Comparison of ENCODE assay signal across 27 cellular contexts in the genomic region with DNA sequence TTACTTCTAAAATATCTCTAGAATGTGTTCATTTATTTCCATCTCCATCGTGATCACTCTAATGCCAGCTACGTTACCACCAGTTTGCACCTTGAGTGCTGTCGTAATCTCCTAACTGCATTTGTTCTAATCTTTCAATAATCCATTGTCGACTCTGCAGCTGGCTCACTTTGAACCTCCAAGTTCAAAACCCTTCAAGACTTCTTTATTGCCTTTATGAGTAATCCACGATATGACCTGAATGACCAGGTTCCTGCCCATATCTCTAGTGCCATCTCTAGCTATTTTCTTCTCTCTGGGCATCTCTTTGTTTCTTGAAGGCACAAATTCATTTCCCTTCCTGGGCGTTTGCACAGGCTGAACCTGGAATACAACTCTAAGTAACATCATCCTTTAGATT.
"Had no signal": no experiment of that assay in that cellular context is flagged by ENCODE, and none has a peak within 500 bp of the region (broad histone marks: within the 10 kb centered on the region; RNA-seq: fewer than 3 reads in every experiment).

No MANE protein-coding gene starts in this region.

- DNase-seq: activated CD4-positive, alpha-beta memory T cell treated with anti-CD3 and anti-CD28 coated beads, Interleukin-2, amount 10 ng/mL, durations not matched to agents 7 days and 5 days; activated CD4-positive, alpha-beta T cell treated with anti-CD3 and anti-CD28 coated beads for 1 hour; activated CD4-positive, alpha-beta T cell treated with anti-CD3 and anti-CD28 coated beads, Interleukin-2, amount 10 ng/mL, durations not matched to agents 7 days and 5 days; activated naive CD8-positive, alpha-beta T cell treated with anti-CD3 and anti-CD28 coated beads, Interleukin-2, amount 50 U/mL, for 24 hours; activated T-cell treated with anti-CD3 and anti-CD28 coated beads, Interleukin-2, amount 50 U/mL, for 4 hours; amygdala; colonic mucosa; effector CD8-positive, alpha-beta T cell; erythroblast; head of caudate nucleus; hippocampal formation; right cardiac atrium; stimulated activated CD4-positive, alpha-beta T cell treated with anti-CD3 and anti-CD28 coated beads, Interleukin-15, amount 100 ng/mL, for 24 hours; stimulated activated CD4-positive, alpha-beta T cell treated with anti-CD3 and anti-CD28 coated beads, Interleukin-2, amount 100 ng/mL, for 24 hours; stimulated activated naive CD4-positive, alpha-beta T cell treated with Interleukin-2 at 50 U/mL for 16 hours; T-helper 2 cell; testis; transverse colon had no signal

- H3K4me3 ChIP-seq: colonic mucosa, testis, transverse colon had no signal

- H3K4me3 Mint-ChIP-seq: activated CD4-positive, alpha-beta memory T cell treated with anti-CD3 and anti-CD28 coated beads, Interleukin-2, amount 10 ng/mL, durations not matched to agents 7 days and 5 days; activated CD4-positive, alpha-beta T cell treated with anti-CD3 and anti-CD28 coated beads, Interleukin-2, amount 10 ng/mL, durations not matched to agents 7 days and 5 days; activated naive CD4-positive, alpha-beta T cell treated with anti-CD3 and anti-CD28 coated beads, Interleukin-2, amount 50 U/mL, for 24 hours; activated naive CD8-positive, alpha-beta T cell treated with anti-CD3 and anti-CD28 coated beads, Interleukin-2, amount 50 U/mL, for 24 hours; activated T-cell treated with anti-CD3 and anti-CD28 coated beads, Interleukin-2, amount 50 U/mL, for 4 hours; central memory CD8-positive, alpha-beta T cell; memory B cell; natural killer cell treated with Interleukin-12 subunit alpha and Interleukin-12 subunit beta and Interleukin-15 and Interleukin-18, amount 100 ng/mL, for 72 hours had no signal

- H3K27me3 ChIP-seq: colonic mucosa, testis, transverse colon had no signal

- H3K27ac Mint-ChIP-seq: activated CD4-positive, alpha-beta memory T cell treated with anti-CD3 and anti-CD28 coated beads, Interleukin-2, amount 10 ng/mL, durations not matched to agents 7 days and 5 days; activated CD4-positive, alpha-beta T cell treated with anti-CD3 and anti-CD28 coated beads, Interleukin-2, amount 10 ng/mL, durations not matched to agents 7 days and 5 days; activated naive CD4-positive, alpha-beta T cell treated with anti-CD3 and anti-CD28 coated beads, Interleukin-2, amount 50 U/mL, for 24 hours; activated naive CD8-positive, alpha-beta T cell treated with anti-CD3 and anti-CD28 coated beads, Interleukin-2, amount 50 U/mL, for 24 hours; activated T-helper 2 cell treated with anti-CD3 and anti-CD28 coated beads, Interferon-gamma antibody, Interleukin-2, Interleukin-4, amounts not matched to agents 10 μg/mL and 5 μg/mL and 100 μg/mL, durations not matched to agents 14 hours and 24 hours and 36 hours; memory B cell; natural killer cell treated with Interleukin-12 subunit alpha and Interleukin-12 subunit beta and Interleukin-15 and Interleukin-18, amount 100 ng/mL, for 72 hours had no signal

- H3K27me3 Mint-ChIP-seq: activated CD4-positive, alpha-beta memory T cell treated with anti-CD3 and anti-CD28 coated beads, Interleukin-2, amount 10 ng/mL, durations not matched to agents 7 days and 5 days; activated CD4-positive, alpha-beta T cell treated with anti-CD3 and anti-CD28 coated beads, Interleukin-2, amount 10 ng/mL, durations not matched to agents 7 days and 5 days; activated naive CD4-positive, alpha-beta T cell treated with anti-CD3 and anti-CD28 coated beads, Interleukin-2, amount 50 U/mL, for 24 hours; central memory CD8-positive, alpha-beta T cell had no signal

- H3K36me3 ChIP-seq: colonic mucosa, transverse colon had no signal

- H3K27ac ChIP-seq: colonic mucosa, testis, transverse colon had no signal

- H3K9me3 Mint-ChIP-seq: activated CD4-positive, alpha-beta memory T cell treated with anti-CD3 and anti-CD28 coated beads, Interleukin-2, amount 10 ng/mL, durations not matched to agents 7 days and 5 days; activated CD4-positive, alpha-beta T cell treated with anti-CD3 and anti-CD28 coated beads, Interleukin-2, amount 10 ng/mL, durations not matched to agents 7 days and 5 days; activated naive CD4-positive, alpha-beta T cell treated with anti-CD3 and anti-CD28 coated beads, Interleukin-2, amount 50 U/mL, for 24 hours; activated naive CD8-positive, alpha-beta T cell treated with anti-CD3 and anti-CD28 coated beads, Interleukin-2, amount 50 U/mL, for 24 hours; activated T-cell treated with anti-CD3 and anti-CD28 coated beads, Interleukin-2, amount 50 U/mL, for 4 hours; activated T-helper 2 cell treated with anti-CD3 and anti-CD28 coated beads, Interferon-gamma antibody, Interleukin-2, Interleukin-4, amounts not matched to agents 10 μg/mL and 5 μg/mL and 100 μg/mL, durations not matched to agents 14 hours and 24 hours and 36 hours; central memory CD8-positive, alpha-beta T cell; memory B cell had no signal

- H3K36me3 Mint-ChIP-seq: activated naive CD4-positive, alpha-beta T cell treated with anti-CD3 and anti-CD28 coated beads, Interleukin-2, amount 50 U/mL, for 24 hours; memory B cell; natural killer cell treated with Interleukin-12 subunit alpha and Interleukin-12 subunit beta and Interleukin-15 and Interleukin-18, amount 100 ng/mL, for 72 hours had no signal

- ATAC-seq: activated naive CD8-positive, alpha-beta T cell treated with anti-CD3 and anti-CD28 coated beads, Interleukin-2, amount 50 U/mL, for 24 hours; activated T-cell treated with anti-CD3 and anti-CD28 coated beads, Interleukin-2, amount 50 U/mL, for 4 hours; natural killer cell treated with Interleukin-12 subunit alpha and Interleukin-12 subunit beta and Interleukin-15 and Interleukin-18, amount 100 ng/mL, for 72 hours; right cardiac atrium had no signal

- H3K9me3 ChIP-seq: colonic mucosa, testis, transverse colon had no signal

- H3K4me1 Mint-ChIP-seq: activated CD4-positive, alpha-beta memory T cell treated with anti-CD3 and anti-CD28 coated beads, Interleukin-2, amount 10 ng/mL, durations not matched to agents 7 days and 5 days; activated CD4-positive, alpha-beta T cell treated with anti-CD3 and anti-CD28 coated beads, Interleukin-2, amount 10 ng/mL, durations not matched to agents 7 days and 5 days; activated naive CD4-positive, alpha-beta T cell treated with anti-CD3 and anti-CD28 coated beads, Interleukin-2, amount 50 U/mL, for 24 hours; central memory CD8-positive, alpha-beta T cell had no signal

- FAIRE-seq: bronchial epithelial cell, endometrium, keratinocyte, urothelium cell line had no signal
